ENCODE assay signal across 8 cellular contexts in the genomic region with DNA sequence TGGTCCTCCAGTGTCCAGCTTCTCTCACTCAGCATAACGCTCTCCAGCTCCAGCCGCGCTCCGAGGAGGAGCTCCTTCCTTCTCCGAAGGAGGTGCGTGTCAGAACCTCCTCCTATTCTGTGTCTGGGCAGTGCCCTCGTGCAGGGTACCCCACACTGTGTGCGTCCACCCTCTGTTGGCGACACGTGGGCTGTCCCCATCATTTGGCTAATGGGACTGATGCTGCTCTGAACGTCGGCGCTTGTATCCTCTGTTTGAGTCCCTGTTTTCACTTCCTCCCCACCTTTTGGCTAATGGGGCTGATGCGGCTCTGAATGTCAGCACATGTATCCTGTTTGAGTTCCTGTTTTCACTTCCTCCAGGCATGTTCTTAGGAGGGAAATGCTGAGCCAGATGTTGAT. TPM values are rescaled to one million over a fixed set of nuclear protein-coding genes. Genes with fewer than 3 reads are reported as not detected.
DNase-seq lines count a peak whose midpoint lies in the region; ATAC-seq and TF ChIP-seq lines count a peak whose summit lies in the region.

No MANE protein-coding gene starts in this region.

- peak overlapping the region; percentile 85 for H3K4me2 ChIP-seq in BLaER1

- DNase-seq in central memory CD8-positive, alpha-beta T cell (ENCODE audit: low spot score in 2 of 2): no peak
- DNase-seq in NK-92 treated with Interleukin-12 subunit alpha and Interleukin-12 subunit beta, amount 100 ng/mL, for 24 hours (lab: John Stamatoyannopoulos, UW): no peak
- DNase-seq in cerebellum (ENCODE audit: low spot score) (no peak), prostate gland (ENCODE audit: low spot score) (no peak)
- DNase-seq in activated CD4-positive, alpha-beta T cell treated with anti-CD3 and anti-CD28 coated beads for 36 hours: no peak

- peak overlapping the region; percentile 68; the same call in 1 of the 2 replicates for H3K27ac ChIP-seq in BLaER1
- H3K27ac ChIP-seq in prostate gland: no peak overlapping the region

- no peaks in the 10 kb centered on the region for H3K36me3 Mint-ChIP-seq in central memory CD8-positive, alpha-beta T cell (ENCODE audit: insufficient read depth)
- H3K36me3 Mint-ChIP-seq in activated CD4-positive, alpha-beta T cell treated with anti-CD3 and anti-CD28 coated beads for 36 hours (ENCODE audit: low read depth): no peaks in the 10 kb centered on the region

- H3K4me1 Mint-ChIP-seq in central memory CD8-positive, alpha-beta T cell: no peaks in the 10 kb centered on the region
- peaks cover 7% of the 10 kb centered on the region for H3K4me1 Mint-ChIP-seq in activated CD4-positive, alpha-beta T cell treated with anti-CD3 and anti-CD28 coated beads for 36 hours

- H3K9me3 Mint-ChIP-seq in central memory CD8-positive, alpha-beta T cell: no peaks in the 10 kb centered on the region
- H3K9me3 Mint-ChIP-seq in activated CD4-positive, alpha-beta T cell treated with anti-CD3 and anti-CD28 coated beads for 36 hours (ENCODE audit: low read depth): no peaks in the 10 kb centered on the region

- H3K4me3 ChIP-seq in BLaER1 (no peak overlapping the region), prostate gland (no peak overlapping the region)

- TF ChIP-seq CTCF in prostate gland (IDR thresholded peaks at IDR 0.05): no peak

- POLR2A ChIA-PET in activated CD4-positive, alpha-beta T cell treated with anti-CD3 and anti-CD28 coated beads for 36 hours (lab: Charles Lee): no interaction called here

- CTCF ChIA-PET in activated CD4-positive, alpha-beta T cell treated with anti-CD3 and anti-CD28 coated beads for 36 hours (lab: Charles Lee): no interaction called here

- no peak overlapping the region for H3K27ac Mint-ChIP-seq in central memory CD8-positive, alpha-beta T cell (ENCODE audit: low read depth)
- no peak overlapping the region for H3K27ac Mint-ChIP-seq in activated CD4-positive, alpha-beta T cell treated with anti-CD3 and anti-CD28 coated beads for 36 hours

- H3K9me3 ChIP-seq in BLaER1 (no peaks in the 10 kb centered on the region), prostate gland (no peaks in the 10 kb centered on the region)

- 0 out of 2 replicates have a peak overlapping the region, but pooled peaks have one; percentile 21 for H3K9ac ChIP-seq in BLaER1

- ATAC-seq in GM19463 (IDR thresholded peaks at IDR 0.05; ENCODE audit: unreplicated experiment) (peak; percentile 98), HG03378 (IDR thresholded peaks at IDR 0.05; ENCODE audit: unreplicated experiment) (peak; percentile 94)
- peak; percentile 46 for ATAC-seq in central memory CD8-positive, alpha-beta T cell (replicated peaks; ENCODE audit: extremely low read depth, poor library complexity, severe bottlenecking)
- ATAC-seq in activated CD4-positive, alpha-beta T cell treated with anti-CD3 and anti-CD28 coated beads for 36 hours: no peak

- peak overlapping the region; percentile 15 for H3K4me3 Mint-ChIP-seq in central memory CD8-positive, alpha-beta T cell
- H3K4me3 Mint-ChIP-seq in activated CD4-positive, alpha-beta T cell treated with anti-CD3 and anti-CD28 coated beads for 36 hours: no peak overlapping the region

- peaks cover 48% of the 10 kb centered on the region for H3K27me3 Mint-ChIP-seq in central memory CD8-positive, alpha-beta T cell
- H3K27me3 Mint-ChIP-seq in activated CD4-positive, alpha-beta T cell treated with anti-CD3 and anti-CD28 coated beads for 36 hours: peaks cover 6% of the 10 kb centered on the region

- H3K4me1 ChIP-seq in BLaER1: peaks cover 80% of the 10 kb centered on the region
- no peaks in the 10 kb centered on the region for H3K4me1 ChIP-seq in prostate gland (replicated peaks)

- 70% methylated on average over 14 of the region's 14 CpGs for WGBS in prostate gland

- H4K20me1 ChIP-seq in BLaER1: no peaks in the 10 kb centered on the region

- TF ChIP-seq POLR2A in prostate gland (IDR thresholded peaks at IDR 0.05): no peak

- intact Hi-C loops in activated CD4-positive, alpha-beta T cell treated with anti-CD3 and anti-CD28 coated beads for 36 hours (cut with DNase I, micrococcal nuclease): loop anchor here in 1 of 2 experiments (10.0 kb wide), 1 partner anchor 215 kb away; no protein-coding TSS in a partner anchor
- intact Hi-C loops in prostate gland (cut with DNase I): no loop called here

- no peaks in the 10 kb centered on the region for H3K27me3 ChIP-seq in BLaER1
- H3K27me3 ChIP-seq in prostate gland (replicated peaks; ENCODE audit: insufficient read depth): peaks cover 2% of the 10 kb centered on the region

- H3K36me3 ChIP-seq in BLaER1 (no peaks in the 10 kb centered on the region), prostate gland (no peaks in the 10 kb centered on the region)

RNA-seq across cellular contexts. Expression of a gene that starts 22.2 kb away (rescaled TPM):
- total RNA-seq in cerebellum (2.1 TPM), prostate gland (1 to 10 TPM in 1 of 2 donors, not detected in 1; 3.7 TPM)
- total RNA-seq in activated CD4-positive, alpha-beta T cell treated with anti-CD3 and anti-CD28 coated beads for 36 hours: not detected
